ENCODE assay signal across 9 cellular contexts in the genomic region with DNA sequence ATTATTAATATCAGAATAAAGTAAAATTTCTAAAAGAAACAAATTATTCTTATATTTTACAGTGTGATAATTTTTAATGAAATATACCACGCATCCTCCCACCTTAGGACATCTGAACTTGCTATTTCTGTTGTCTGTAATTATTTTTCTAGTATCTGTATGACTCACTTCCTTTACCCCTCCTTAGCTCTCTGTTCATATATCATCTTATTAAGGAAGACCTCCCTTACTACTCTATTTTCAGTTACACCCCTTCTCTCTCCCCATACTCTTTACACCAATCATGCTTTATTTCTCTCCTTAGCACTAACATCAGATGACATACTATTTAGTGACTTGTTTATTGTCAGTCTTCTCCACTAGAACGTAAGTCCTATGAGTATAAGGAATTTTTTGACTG. TPM values are rescaled to one million over a fixed set of nuclear protein-coding genes. Genes with fewer than 3 reads are reported as not detected.
DNase-seq lines count a peak whose midpoint lies in the region; ATAC-seq and TF ChIP-seq lines count a peak whose summit lies in the region.
"Had no signal": no experiment of that assay in that cellular context is flagged by ENCODE, and none has a peak within 500 bp of the region (broad histone marks: within the 10 kb centered on the region; RNA-seq: fewer than 3 reads in every experiment).

No MANE protein-coding gene starts in this region.

- no peaks in the 10 kb centered on the region for H3K9me3 Mint-ChIP-seq in central memory CD8-positive, alpha-beta T cell

- no peak overlapping the region for H3K4me3 ChIP-seq in lower lobe of right lung
- H3K4me3 ChIP-seq in left ventricle myocardium inferior = no peak overlapping the region

- H3K4me1 ChIP-seq in lower lobe of right lung = no peaks in the 10 kb centered on the region
- no peaks in the 10 kb centered on the region for H3K4me1 ChIP-seq in left ventricle myocardium inferior

- H3K4me1 Mint-ChIP-seq in central memory CD8-positive, alpha-beta T cell = peaks cover 12% of the 10 kb centered on the region

- H3K36me3 ChIP-seq in lower lobe of right lung (peaks cover 33% of the 10 kb centered on the region), left ventricle myocardium inferior (peaks cover 40% of the 10 kb centered on the region)

- H3K36me3 Mint-ChIP-seq in central memory CD8-positive, alpha-beta T cell (ENCODE audit: insufficient read depth) = peaks cover 16% of the 10 kb centered on the region

- no peak overlapping the region for H3K4me3 Mint-ChIP-seq in central memory CD8-positive, alpha-beta T cell

- no peaks in the 10 kb centered on the region for H3K27me3 ChIP-seq in lower lobe of right lung (ENCODE audit: low read depth)
- no peaks in the 10 kb centered on the region for H3K27me3 ChIP-seq in left ventricle myocardium inferior (ENCODE audit: low read depth)

- H3K9me3 ChIP-seq in lower lobe of right lung (no peaks in the 10 kb centered on the region), left ventricle myocardium inferior (replicated peaks) (no peaks in the 10 kb centered on the region)

- intact Hi-C loops in lower lobe of right lung (cut with DNase I) = no loop called here
- intact Hi-C loops in left ventricle myocardium inferior (cut with micrococcal nuclease) = no loop called here

- H3K27me3 Mint-ChIP-seq in central memory CD8-positive, alpha-beta T cell = no peaks in the 10 kb centered on the region

- no peak for DNase-seq in central memory CD8-positive, alpha-beta T cell (ENCODE audit: low spot score in 2 of 2)
- DNase-seq in lower lobe of right lung (no peak), NCI-H187 treated with DMSO at 0.1 percent for 48 hours (lab: John Stamatoyannopoulos, UW) (no peak), cerebellum (ENCODE audit: low spot score) (no peak), left ventricle myocardium inferior (no peak)
- DNase-seq: DND-41 had no signal

- no peak for TF ChIP-seq CTCF in lower lobe of right lung (IDR thresholded peaks at IDR 0.05)
- no peak for TF ChIP-seq CTCF in left ventricle myocardium inferior (IDR thresholded peaks at IDR 0.05; ENCODE audit: borderline replicate concordance)

- ATAC-seq in GM18498 (IDR thresholded peaks at IDR 0.05; ENCODE audit: unreplicated experiment) (peak; percentile 80), GM21390 (IDR thresholded peaks at IDR 0.05; ENCODE audit: unreplicated experiment) (peak; percentile 86), HG03108 (IDR thresholded peaks at IDR 0.05; ENCODE audit: unreplicated experiment) (peak; percentile 71), lower lobe of right lung (no peak)
- no peak for ATAC-seq in central memory CD8-positive, alpha-beta T cell (replicated peaks; ENCODE audit: extremely low read depth, poor library complexity, severe bottlenecking)

- H3K27ac ChIP-seq in lower lobe of right lung (no peak overlapping the region), left ventricle myocardium inferior (replicated peaks) (no peak overlapping the region)

- peak overlapping the region; percentile 17 for H3K27ac Mint-ChIP-seq in central memory CD8-positive, alpha-beta T cell (ENCODE audit: low read depth)

RNA-seq across cellular contexts. Expression of a gene that starts 34.2 kb away (rescaled TPM):
- total RNA-seq in lower lobe of right lung = not detected
- total RNA-seq in cerebellum = 0.36 TPM
- not detected for total RNA-seq in left ventricle myocardium inferior

Comparison
In these comparisons a context has a peak if more than half of its experiments do, and no peak if none do; other contexts are left out.
1. ATAC-seq: peak in GM18498 (single experiment), GM21390 (single experiment) and HG03108 (single experiment); none in central memory CD8-positive, alpha-beta T cell (single experiment) and lower lobe of right lung (0 of 2).